1 cellular context compared by ENCODE assay signal in the genomic region with DNA sequence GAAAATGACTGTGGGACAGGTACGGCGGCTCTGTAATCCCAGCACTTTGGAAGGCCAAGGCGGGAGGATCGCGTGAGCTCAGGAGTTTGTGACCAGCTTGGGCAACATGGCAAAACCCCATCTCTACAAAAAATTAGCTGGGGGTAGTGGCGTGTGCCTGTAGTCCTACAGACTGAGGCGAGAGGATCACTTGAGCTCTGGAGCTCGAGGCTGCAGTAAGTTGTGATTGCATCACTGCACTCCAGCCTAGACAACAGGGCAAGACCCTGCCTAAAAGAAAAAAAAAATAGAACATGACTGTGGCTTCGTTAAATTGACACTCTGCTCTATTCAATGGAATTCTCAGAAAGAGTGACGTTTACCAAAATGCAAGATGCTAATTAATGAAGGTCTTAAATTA.
TF ChIP-seq lines count a peak whose summit lies in the region.

No MANE protein-coding gene starts in this region.

TF ChIP-seq in GM23338, 12 proteins besides CTCF, POLR2A, EP300 and RAD21:
- TF ChIP-seq, protein P1, sequence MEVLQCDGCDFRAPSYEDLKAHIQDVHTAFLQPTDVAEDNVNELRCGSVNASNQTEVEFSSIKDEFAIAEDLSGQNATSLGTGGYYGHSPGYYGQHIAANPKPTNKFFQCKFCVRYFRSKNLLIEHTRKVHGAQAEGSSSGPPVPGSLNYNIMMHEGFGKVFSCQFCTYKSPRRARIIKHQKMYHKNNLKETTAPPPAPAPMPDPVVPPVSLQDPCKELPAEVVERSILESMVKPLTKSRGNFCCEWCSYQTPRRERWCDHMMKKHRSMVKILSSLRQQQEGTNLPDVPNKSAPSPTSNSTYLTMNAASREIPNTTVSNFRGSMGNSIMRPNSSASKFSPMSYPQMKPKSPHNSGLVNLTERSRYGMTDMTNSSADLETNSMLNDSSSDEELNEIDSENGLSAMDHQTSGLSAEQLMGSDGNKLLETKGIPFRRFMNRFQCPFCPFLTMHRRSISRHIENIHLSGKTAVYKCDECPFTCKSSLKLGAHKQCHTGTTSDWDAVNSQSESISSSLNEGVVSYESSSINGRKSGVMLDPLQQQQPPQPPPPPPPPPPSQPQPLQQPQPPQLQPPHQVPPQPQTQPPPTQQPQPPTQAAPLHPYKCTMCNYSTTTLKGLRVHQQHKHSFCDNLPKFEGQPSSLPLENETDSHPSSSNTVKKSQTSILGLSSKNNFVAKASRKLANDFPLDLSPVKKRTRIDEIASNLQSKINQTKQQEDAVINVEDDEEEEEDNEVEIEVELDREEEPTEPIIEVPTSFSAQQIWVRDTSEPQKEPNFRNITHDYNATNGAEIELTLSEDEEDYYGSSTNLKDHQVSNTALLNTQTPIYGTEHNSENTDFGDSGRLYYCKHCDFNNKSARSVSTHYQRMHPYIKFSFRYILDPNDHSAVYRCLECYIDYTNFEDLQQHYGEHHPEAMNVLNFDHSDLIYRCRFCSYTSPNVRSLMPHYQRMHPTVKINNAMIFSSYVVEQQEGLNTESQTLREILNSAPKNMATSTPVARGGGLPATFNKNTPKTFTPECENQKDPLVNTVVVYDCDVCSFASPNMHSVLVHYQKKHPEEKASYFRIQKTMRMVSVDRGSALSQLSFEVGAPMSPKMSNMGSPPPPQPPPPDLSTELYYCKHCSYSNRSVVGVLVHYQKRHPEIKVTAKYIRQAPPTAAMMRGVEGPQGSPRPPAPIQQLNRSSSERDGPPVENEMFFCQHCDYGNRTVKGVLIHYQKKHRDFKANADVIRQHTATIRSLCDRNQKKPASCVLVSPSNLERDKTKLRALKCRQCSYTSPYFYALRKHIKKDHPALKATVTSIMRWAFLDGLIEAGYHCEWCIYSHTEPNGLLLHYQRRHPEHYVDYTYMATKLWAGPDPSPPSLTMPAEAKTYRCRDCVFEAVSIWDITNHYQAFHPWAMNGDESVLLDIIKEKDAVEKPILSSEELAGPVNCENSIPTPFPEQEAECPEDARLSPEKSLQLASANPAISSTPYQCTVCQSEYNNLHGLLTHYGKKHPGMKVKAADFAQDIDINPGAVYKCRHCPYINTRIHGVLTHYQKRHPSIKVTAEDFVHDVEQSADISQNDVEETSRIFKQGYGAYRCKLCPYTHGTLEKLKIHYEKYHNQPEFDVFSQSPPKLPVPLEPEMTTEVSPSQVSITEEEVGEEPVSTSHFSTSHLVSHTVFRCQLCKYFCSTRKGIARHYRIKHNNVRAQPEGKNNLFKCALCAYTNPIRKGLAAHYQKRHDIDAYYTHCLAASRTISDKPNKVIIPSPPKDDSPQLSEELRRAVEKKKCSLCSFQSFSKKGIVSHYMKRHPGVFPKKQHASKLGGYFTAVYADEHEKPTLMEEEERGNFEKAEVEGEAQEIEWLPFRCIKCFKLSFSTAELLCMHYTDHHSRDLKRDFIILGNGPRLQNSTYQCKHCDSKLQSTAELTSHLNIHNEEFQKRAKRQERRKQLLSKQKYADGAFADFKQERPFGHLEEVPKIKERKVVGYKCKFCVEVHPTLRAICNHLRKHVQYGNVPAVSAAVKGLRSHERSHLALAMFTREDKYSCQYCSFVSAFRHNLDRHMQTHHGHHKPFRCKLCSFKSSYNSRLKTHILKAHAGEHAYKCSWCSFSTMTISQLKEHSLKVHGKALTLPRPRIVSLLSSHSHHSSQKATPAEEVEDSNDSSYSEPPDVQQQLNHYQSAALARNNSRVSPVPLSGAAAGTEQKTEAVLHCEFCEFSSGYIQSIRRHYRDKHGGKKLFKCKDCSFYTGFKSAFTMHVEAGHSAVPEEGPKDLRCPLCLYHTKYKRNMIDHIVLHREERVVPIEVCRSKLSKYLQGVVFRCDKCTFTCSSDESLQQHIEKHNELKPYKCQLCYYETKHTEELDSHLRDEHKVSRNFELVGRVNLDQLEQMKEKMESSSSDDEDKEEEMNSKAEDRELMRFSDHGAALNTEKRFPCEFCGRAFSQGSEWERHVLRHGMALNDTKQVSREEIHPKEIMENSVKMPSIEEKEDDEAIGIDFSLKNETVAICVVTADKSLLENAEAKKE (CRISPR knock-in tag; IDR thresholded peaks at IDR 0.05) = no peak
- TF ChIP-seq ZNF114 (CRISPR knock-in tag; IDR thresholded peaks at IDR 0.05) (no peak), POLR2AphosphoS5 (IDR thresholded peaks at IDR 0.05; ENCODE audit: low read depth) (no peak), JUNB (IDR thresholded peaks at IDR 0.05; ENCODE audit: unreplicated experiment) (no peak)
- TF ChIP-seq, protein P2, sequence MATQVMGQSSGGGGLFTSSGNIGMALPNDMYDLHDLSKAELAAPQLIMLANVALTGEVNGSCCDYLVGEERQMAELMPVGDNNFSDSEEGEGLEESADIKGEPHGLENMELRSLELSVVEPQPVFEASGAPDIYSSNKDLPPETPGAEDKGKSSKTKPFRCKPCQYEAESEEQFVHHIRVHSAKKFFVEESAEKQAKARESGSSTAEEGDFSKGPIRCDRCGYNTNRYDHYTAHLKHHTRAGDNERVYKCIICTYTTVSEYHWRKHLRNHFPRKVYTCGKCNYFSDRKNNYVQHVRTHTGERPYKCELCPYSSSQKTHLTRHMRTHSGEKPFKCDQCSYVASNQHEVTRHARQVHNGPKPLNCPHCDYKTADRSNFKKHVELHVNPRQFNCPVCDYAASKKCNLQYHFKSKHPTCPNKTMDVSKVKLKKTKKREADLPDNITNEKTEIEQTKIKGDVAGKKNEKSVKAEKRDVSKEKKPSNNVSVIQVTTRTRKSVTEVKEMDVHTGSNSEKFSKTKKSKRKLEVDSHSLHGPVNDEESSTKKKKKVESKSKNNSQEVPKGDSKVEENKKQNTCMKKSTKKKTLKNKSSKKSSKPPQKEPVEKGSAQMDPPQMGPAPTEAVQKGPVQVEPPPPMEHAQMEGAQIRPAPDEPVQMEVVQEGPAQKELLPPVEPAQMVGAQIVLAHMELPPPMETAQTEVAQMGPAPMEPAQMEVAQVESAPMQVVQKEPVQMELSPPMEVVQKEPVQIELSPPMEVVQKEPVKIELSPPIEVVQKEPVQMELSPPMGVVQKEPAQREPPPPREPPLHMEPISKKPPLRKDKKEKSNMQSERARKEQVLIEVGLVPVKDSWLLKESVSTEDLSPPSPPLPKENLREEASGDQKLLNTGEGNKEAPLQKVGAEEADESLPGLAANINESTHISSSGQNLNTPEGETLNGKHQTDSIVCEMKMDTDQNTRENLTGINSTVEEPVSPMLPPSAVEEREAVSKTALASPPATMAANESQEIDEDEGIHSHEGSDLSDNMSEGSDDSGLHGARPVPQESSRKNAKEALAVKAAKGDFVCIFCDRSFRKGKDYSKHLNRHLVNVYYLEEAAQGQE (IDR thresholded peaks at IDR 0.05; ENCODE audit: unreplicated experiment) = no peak
